Comparison of ENCODE assay signal across 1 cellular context in the genomic region with DNA sequence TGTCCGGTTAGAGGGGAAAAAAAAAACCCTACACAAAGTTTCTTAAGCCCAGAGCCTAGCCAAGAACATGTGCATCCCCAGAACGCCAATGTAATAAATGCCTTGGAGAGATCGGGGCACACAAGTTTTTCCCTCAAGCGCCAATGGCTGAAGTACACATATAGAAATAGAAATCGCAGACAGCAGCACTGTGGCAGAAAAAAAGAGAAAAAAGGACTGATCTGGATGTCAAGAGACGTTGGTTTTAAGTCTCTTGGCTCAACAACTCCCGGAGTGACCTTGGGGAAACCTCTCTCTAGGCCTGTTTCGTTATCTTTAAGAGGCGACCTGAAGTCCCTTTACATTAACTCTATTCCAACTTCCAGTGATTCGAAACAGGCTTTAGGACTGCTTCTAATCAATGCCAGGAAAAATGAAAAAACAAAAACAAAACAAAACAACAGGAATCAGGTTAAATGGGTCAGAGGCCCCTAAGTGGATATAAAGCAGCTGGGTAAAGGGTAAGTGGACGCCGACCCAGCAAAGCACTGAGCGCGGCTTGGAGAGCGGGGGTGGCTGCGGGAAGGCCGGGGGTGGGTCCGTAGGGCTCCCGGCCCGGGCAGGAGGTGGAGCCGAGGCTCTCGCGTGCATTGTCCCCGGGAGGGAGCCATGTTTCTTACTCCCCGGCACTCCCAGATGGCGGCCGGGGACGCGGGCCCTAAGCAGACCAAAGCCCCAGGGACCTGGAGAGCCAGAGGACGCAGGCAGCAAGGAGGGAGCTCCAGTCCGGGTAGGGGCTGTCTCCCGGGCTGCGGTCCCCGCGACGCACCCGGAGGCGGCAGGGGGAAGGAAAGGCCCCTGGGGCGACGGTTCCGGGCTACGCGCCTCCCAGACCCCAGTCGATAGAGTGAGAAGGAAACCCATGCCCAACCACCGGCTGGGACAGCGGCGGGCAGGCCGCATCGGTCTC.
TF ChIP-seq lines count a peak whose summit lies in the region.

No MANE protein-coding gene starts in this region.

TF ChIP-seq in HEK293, 187 proteins besides CTCF, POLR2A, EP300 and RAD21 (continued from another document):
- TF ChIP-seq YY1 (tag by site-specific recombination; IDR thresholded peaks at IDR 0.05): peak; percentile 85
- TF ChIP-seq, protein P1, sequence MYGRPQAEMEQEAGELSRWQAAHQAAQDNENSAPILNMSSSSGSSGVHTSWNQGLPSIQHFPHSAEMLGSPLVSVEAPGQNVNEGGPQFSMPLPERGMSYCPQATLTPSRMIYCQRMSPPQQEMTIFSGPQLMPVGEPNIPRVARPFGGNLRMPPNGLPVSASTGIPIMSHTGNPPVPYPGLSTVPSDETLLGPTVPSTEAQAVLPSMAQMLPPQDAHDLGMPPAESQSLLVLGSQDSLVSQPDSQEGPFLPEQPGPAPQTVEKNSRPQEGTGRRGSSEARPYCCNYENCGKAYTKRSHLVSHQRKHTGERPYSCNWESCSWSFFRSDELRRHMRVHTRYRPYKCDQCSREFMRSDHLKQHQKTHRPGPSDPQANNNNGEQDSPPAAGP (tag by site-specific recombination; IDR thresholded peaks at IDR 0.05): 0 out of 2 replicates have a peak, but pooled peaks have one; percentile 18
- TF ChIP-seq HOXA7 (CRISPR knock-in tag; IDR thresholded peaks at IDR 0.05; ENCODE audit: borderline replicate concordance): no peak
- peak; percentile 76 for TF ChIP-seq YY2 (tag by site-specific recombination; IDR thresholded peaks at IDR 0.05)
- 0 out of 2 replicates have a peak, but pooled peaks have one; percentile 8 for TF ChIP-seq ZFP69B (tag by site-specific recombination; IDR thresholded peaks at IDR 0.05)
- TF ChIP-seq KLF8 (tag by site-specific recombination; IDR thresholded peaks at IDR 0.05): no peak
- TF ChIP-seq, protein P2, sequence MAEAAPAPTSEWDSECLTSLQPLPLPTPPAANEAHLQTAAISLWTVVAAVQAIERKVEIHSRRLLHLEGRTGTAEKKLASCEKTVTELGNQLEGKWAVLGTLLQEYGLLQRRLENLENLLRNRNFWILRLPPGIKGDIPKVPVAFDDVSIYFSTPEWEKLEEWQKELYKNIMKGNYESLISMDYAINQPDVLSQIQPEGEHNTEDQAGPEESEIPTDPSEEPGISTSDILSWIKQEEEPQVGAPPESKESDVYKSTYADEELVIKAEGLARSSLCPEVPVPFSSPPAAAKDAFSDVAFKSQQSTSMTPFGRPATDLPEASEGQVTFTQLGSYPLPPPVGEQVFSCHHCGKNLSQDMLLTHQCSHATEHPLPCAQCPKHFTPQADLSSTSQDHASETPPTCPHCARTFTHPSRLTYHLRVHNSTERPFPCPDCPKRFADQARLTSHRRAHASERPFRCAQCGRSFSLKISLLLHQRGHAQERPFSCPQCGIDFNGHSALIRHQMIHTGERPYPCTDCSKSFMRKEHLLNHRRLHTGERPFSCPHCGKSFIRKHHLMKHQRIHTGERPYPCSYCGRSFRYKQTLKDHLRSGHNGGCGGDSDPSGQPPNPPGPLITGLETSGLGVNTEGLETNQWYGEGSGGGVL (tag by site-specific recombination; IDR thresholded peaks at IDR 0.05): no peak
- 0 out of 2 replicates have a peak, but pooled peaks have one; percentile 7 for TF ChIP-seq IKZF3 (tag by site-specific recombination; IDR thresholded peaks at IDR 0.05)
- no peak for TF ChIP-seq GFI1B (tag by site-specific recombination; IDR thresholded peaks at IDR 0.05)
- peak; percentile 79 for TF ChIP-seq ZSCAN30 (tag by site-specific recombination; IDR thresholded peaks at IDR 0.05)
- TF ChIP-seq ZNF341 (tag by site-specific recombination; IDR thresholded peaks at IDR 0.05; ENCODE audit: low read depth): peak; percentile 55
- TF ChIP-seq EGR2 (tag by site-specific recombination; IDR thresholded peaks at IDR 0.05; ENCODE audit: low read depth): peak; percentile 78
- no peak for TF ChIP-seq ZNF571 (tag by site-specific recombination; IDR thresholded peaks at IDR 0.05)
- TF ChIP-seq ZIC2 (tag by site-specific recombination; IDR thresholded peaks at IDR 0.05): peak; percentile 53
- TF ChIP-seq, protein P3, sequence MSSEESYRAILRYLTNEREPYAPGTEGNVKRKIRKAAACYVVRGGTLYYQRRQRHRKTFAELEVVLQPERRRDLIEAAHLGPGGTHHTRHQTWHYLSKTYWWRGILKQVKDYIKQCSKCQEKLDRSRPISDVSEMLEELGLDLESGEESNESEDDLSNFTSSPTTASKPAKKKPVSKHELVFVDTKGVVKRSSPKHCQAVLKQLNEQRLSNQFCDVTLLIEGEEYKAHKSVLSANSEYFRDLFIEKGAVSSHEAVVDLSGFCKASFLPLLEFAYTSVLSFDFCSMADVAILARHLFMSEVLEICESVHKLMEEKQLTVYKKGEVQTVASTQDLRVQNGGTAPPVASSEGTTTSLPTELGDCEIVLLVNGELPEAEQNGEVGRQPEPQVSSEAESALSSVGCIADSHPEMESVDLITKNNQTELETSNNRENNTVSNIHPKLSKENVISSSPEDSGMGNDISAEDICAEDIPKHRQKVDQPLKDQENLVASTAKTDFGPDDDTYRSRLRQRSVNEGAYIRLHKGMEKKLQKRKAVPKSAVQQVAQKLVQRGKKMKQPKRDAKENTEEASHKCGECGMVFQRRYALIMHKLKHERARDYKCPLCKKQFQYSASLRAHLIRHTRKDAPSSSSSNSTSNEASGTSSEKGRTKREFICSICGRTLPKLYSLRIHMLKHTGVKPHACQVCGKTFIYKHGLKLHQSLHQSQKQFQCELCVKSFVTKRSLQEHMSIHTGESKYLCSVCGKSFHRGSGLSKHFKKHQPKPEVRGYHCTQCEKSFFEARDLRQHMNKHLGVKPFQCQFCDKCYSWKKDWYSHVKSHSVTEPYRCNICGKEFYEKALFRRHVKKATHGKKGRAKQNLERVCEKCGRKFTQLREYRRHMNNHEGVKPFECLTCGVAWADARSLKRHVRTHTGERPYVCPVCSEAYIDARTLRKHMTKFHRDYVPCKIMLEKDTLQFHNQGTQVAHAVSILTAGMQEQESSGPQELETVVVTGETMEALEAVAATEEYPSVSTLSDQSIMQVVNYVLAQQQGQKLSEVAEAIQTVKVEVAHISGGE (tag by site-specific recombination; conservative IDR thresholded peaks at IDR 0.05; ENCODE audit: low read depth): peak; percentile 58
- TF ChIP-seq ZFHX2 (tag by site-specific recombination; conservative IDR thresholded peaks at IDR 0.05): peak; percentile 77
- peak; percentile 49; the same call in 1 of the 2 replicates for TF ChIP-seq ZXDB (tag by site-specific recombination; IDR thresholded peaks at IDR 0.05)
